In the genomic region with DNA sequence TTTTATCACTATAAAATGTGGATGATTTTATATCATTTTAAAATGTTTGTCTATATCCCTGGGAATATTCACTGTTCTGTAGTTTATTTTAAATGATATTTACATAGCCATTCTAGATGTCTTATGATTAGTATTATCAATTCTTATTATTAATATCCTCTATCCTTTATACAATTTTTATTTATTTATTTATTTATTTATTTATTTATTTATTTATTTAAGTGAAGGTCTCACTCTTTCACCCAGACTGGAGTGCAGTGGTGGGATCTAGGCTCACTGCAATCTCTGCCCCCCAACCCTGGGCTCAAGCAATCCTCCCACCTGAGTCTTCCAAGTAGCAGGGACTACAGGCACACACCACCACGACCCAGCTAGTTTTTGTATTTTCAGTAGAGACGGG, we compare ENCODE assay signal across 15 cellular contexts.
DNase-seq lines count a peak whose midpoint lies in the region; ATAC-seq, FAIRE-seq and TF ChIP-seq lines count a peak whose summit lies in the region.
"Had no signal": no experiment of that assay in that cellular context is flagged by ENCODE, and none has a peak within 500 bp of the region (broad histone marks: within the 10 kb centered on the region; RNA-seq: fewer than 3 reads in every experiment).

No MANE protein-coding gene starts in this region.

- H2BK15ac ChIP-seq in neuronal stem cell (ENCODE audit: low read length): no peak overlapping the region

- H3K4me3 Mint-ChIP-seq in GM23338: no peak overlapping the region
- no peak overlapping the region for H3K4me3 Mint-ChIP-seq in stimulated activated naive CD8-positive, alpha-beta T cell treated with anti-CD3 and anti-CD28 coated beads, Interleukin-15, amount 100 ng/mL, for 72 hours
- H3K4me3 Mint-ChIP-seq: B cell; CD8-positive, alpha-beta T cell; H9 had no signal

- H3K27ac ChIP-seq in GM23338 (ENCODE audit: low read depth): no peak overlapping the region
- no peak overlapping the region for H3K27ac ChIP-seq in neuronal stem cell (replicated peaks; ENCODE audit: low read length)
- no peak overlapping the region for H3K27ac ChIP-seq in esophagus squamous epithelium
- H3K27ac ChIP-seq: BLaER1 treated with 17β-estradiol and CSF1 and Interleukin-3, amounts not matched to agents 10 nM and 100 nM had no signal

- intact Hi-C loops in esophagus squamous epithelium (cut with DNase I): no loop called here

- no peaks in the 10 kb centered on the region; the same call in 2 of the 3 replicates for H3K4me1 Mint-ChIP-seq in GM23338
- H3K4me1 Mint-ChIP-seq in stimulated activated naive CD8-positive, alpha-beta T cell treated with anti-CD3 and anti-CD28 coated beads, Interleukin-15, amount 100 ng/mL, for 72 hours: no peaks in the 10 kb centered on the region
- H3K4me1 Mint-ChIP-seq: B cell had no signal

- no peak overlapping the region for H3K4me2 ChIP-seq in GM23338
- H3K4me2 ChIP-seq in neuronal stem cell (ENCODE audit: insufficient read depth, low read length, poor library complexity, severe bottlenecking): no peak overlapping the region
- H3K4me2 ChIP-seq: BLaER1 treated with 17β-estradiol and CSF1 and Interleukin-3, amounts not matched to agents 10 nM and 100 nM had no signal

- no peak for DNase-seq in GM23338 (ENCODE audit: low spot score)
- no peak for DNase-seq in neuronal stem cell (ENCODE audit: low spot score)
- DNase-seq in esophagus squamous epithelium (lab: John Stamatoyannopoulos, UW): no peak
- no peak for DNase-seq in activated CD4-positive, alpha-beta T cell treated with anti-CD3 and anti-CD28 coated beads for 4 hours
- DNase-seq in stimulated activated naive CD8-positive, alpha-beta T cell treated with anti-CD3 and anti-CD28 coated beads, Interleukin-15, amount 100 ng/mL, for 72 hours: no peak
- DNase-seq: Calu3; CD8-positive, alpha-beta T cell; DMS 273 treated with DMSO at 0.1 percent for 48 hours; GDM1; H9; KG1 had no signal

- no peak overlapping the region for H3K27ac Mint-ChIP-seq in GM23338
- H3K27ac Mint-ChIP-seq in stimulated activated naive CD8-positive, alpha-beta T cell treated with anti-CD3 and anti-CD28 coated beads, Interleukin-15, amount 100 ng/mL, for 72 hours: no peak overlapping the region
- H3K27ac Mint-ChIP-seq: B cell; CD8-positive, alpha-beta T cell had no signal

- no peaks in the 10 kb centered on the region for H3K36me3 Mint-ChIP-seq in GM23338 (ENCODE audit: low read depth)
- H3K36me3 Mint-ChIP-seq: CD8-positive, alpha-beta T cell had no signal

- H3K14ac ChIP-seq in neuronal stem cell (ENCODE audit: low read length): no peak overlapping the region

- H3K79me2 ChIP-seq in GM23338 (replicated peaks; ENCODE audit: insufficient read depth): no peaks in the 10 kb centered on the region

- no peak for TF ChIP-seq CTCF in GM23338 (conservative IDR thresholded peaks at IDR 0.05; ENCODE audit: low read depth in 2 of 2)
- TF ChIP-seq CTCF in esophagus squamous epithelium (IDR thresholded peaks at IDR 0.05): no peak

- no peak overlapping the region for H3K18ac ChIP-seq in neuronal stem cell (ENCODE audit: low read length)

- H4K91ac ChIP-seq in neuronal stem cell (ENCODE audit: low read depth, low read length, poor library complexity): no peak overlapping the region

- no peak overlapping the region for H3K23ac ChIP-seq in neuronal stem cell (ENCODE audit: low read depth, low read length, poor library complexity)

- no peak overlapping the region for H2AK5ac ChIP-seq in neuronal stem cell (ENCODE audit: low read depth, low read length)

- H4K20me1 ChIP-seq in GM23338 (replicated peaks; ENCODE audit: insufficient read depth): no peaks in the 10 kb centered on the region
- H4K20me1 ChIP-seq: BLaER1 treated with 17β-estradiol and CSF1 and Interleukin-3, amounts not matched to agents 10 nM and 100 nM had no signal

- no peaks in the 10 kb centered on the region for H3K9me3 Mint-ChIP-seq in GM23338
- peaks cover 0 to 14% of the 10 kb centered on the region in 2 donors for H3K9me3 Mint-ChIP-seq in stimulated activated naive CD8-positive, alpha-beta T cell treated with anti-CD3 and anti-CD28 coated beads, Interleukin-15, amount 100 ng/mL, for 72 hours
- H3K9me3 Mint-ChIP-seq: H9 had no signal

- no peaks in the 10 kb centered on the region for H3K4me1 ChIP-seq in GM23338 (ENCODE audit: insufficient read depth)
- no peaks in the 10 kb centered on the region for H3K4me1 ChIP-seq in neuronal stem cell (ENCODE audit: control insufficient read depth in 2 of 2, insufficient read depth in 1 of 2, low read depth in 1 of 2, low read length in 2 of 2)
- no peaks in the 10 kb centered on the region for H3K4me1 ChIP-seq in esophagus squamous epithelium
- H3K4me1 ChIP-seq: BLaER1 treated with 17β-estradiol and CSF1 and Interleukin-3, amounts not matched to agents 10 nM and 100 nM had no signal

- no peak overlapping the region for H3K9ac ChIP-seq in neuronal stem cell (ENCODE audit: low read depth, low read length, poor library complexity)
- H3K9ac ChIP-seq: BLaER1 treated with 17β-estradiol and CSF1 and Interleukin-3, amounts not matched to agents 10 nM and 100 nM had no signal

- H3K27me3 ChIP-seq in GM23338 (ENCODE audit: insufficient read depth): no peaks in the 10 kb centered on the region
- H3K27me3 ChIP-seq in neuronal stem cell (ENCODE audit: control insufficient read depth in 3 of 3, insufficient read depth in 3 of 3, low read depth in 1 of 3, low read length in 3 of 3): no peaks in the 10 kb centered on the region
- H3K27me3 ChIP-seq in esophagus squamous epithelium: no peaks in the 10 kb centered on the region
- H3K27me3 ChIP-seq: BLaER1 treated with 17β-estradiol and CSF1 and Interleukin-3, amounts not matched to agents 10 nM and 100 nM had no signal

- no peak overlapping the region for H4K8ac ChIP-seq in neuronal stem cell (ENCODE audit: low read depth, low read length)

- H3K4ac ChIP-seq in neuronal stem cell (ENCODE audit: low read length): no peak overlapping the region

- no peak for TF ChIP-seq POLR2A in esophagus squamous epithelium (IDR thresholded peaks at IDR 0.05)

- no peaks in the 10 kb centered on the region for H3K27me3 Mint-ChIP-seq in GM23338 (ENCODE audit: insufficient read depth, low read depth, poor library complexity)
- no peaks in the 10 kb centered on the region for H3K27me3 Mint-ChIP-seq in stimulated activated naive CD8-positive, alpha-beta T cell treated with anti-CD3 and anti-CD28 coated beads, Interleukin-15, amount 100 ng/mL, for 72 hours
- H3K27me3 Mint-ChIP-seq: B cell had no signal

- H2BK120ac ChIP-seq in neuronal stem cell (ENCODE audit: low read depth, low read length): no peak overlapping the region

- H3K4me3 ChIP-seq in GM23338: no peak overlapping the region
- no peak overlapping the region for H3K4me3 ChIP-seq in neuronal stem cell (ENCODE audit: low read length in 2 of 2)
- no peak overlapping the region for H3K4me3 ChIP-seq in esophagus squamous epithelium
- H3K4me3 ChIP-seq: BLaER1 treated with 17β-estradiol and CSF1 and Interleukin-3, amounts not matched to agents 10 nM and 100 nM had no signal

- no peak for ATAC-seq in GM23338
- no peak for ATAC-seq in stimulated activated naive CD8-positive, alpha-beta T cell treated with anti-CD3 and anti-CD28 coated beads, Interleukin-15, amount 100 ng/mL, for 72 hours
- ATAC-seq: CD8-positive, alpha-beta T cell had no signal

- H3K36me3 ChIP-seq in GM23338 (ENCODE audit: insufficient read depth): no peaks in the 10 kb centered on the region
- no peaks in the 10 kb centered on the region for H3K36me3 ChIP-seq in neuronal stem cell (replicated peaks in 1 of 2; ENCODE audit: control insufficient read depth in 2 of 2, insufficient read depth in 2 of 2, low read length in 2 of 2)
- no peaks in the 10 kb centered on the region for H3K36me3 ChIP-seq in esophagus squamous epithelium
- H3K36me3 ChIP-seq: BLaER1 treated with 17β-estradiol and CSF1 and Interleukin-3, amounts not matched to agents 10 nM and 100 nM had no signal

- FAIRE-seq in TTC549 (lab: Jason Lieb, UNC): peak; percentile 23
- FAIRE-seq: H1 had no signal

- WGBS in neuronal stem cell (ENCODE audit: extremely low coverage in 2 of 2, insufficient read length in 2 of 2, insufficient replicate concordance in 1 of 2), 2 donors: no CpG with 5 or more reads among the region's 2 CpGs
- 58 to 79% methylated on average over 2 of the region's 2 CpGs for WGBS in esophagus squamous epithelium, 2 donors

- H3K9me3 ChIP-seq in neuronal stem cell (replicated peaks in 1 of 2; ENCODE audit: control insufficient read depth in 2 of 2, insufficient read depth in 1 of 2, low read depth in 1 of 2, low read length in 2 of 2) (no peaks in the 10 kb centered on the region), esophagus squamous epithelium (no peaks in the 10 kb centered on the region)
- H3K9me3 ChIP-seq: BLaER1 treated with 17β-estradiol and CSF1 and Interleukin-3, amounts not matched to agents 10 nM and 100 nM had no signal

- H2AFZ ChIP-seq in GM23338 (peak overlapping the region; percentile 49; the same call in 1 of the 2 replicates), neuronal stem cell (ENCODE audit: low read length) (peak overlapping the region; percentile 53)

- no peaks in the 10 kb centered on the region for H3K79me1 ChIP-seq in neuronal stem cell (ENCODE audit: low read depth, low read length)

- H3K9me2 ChIP-seq in GM23338 (ENCODE audit: insufficient read depth): no peaks in the 10 kb centered on the region

- H2BK12ac ChIP-seq in neuronal stem cell (ENCODE audit: low read length): no peak overlapping the region

- H2BK5ac ChIP-seq in neuronal stem cell (ENCODE audit: low read length): no peak overlapping the region

- H3F3A ChIP-seq in GM23338 (replicated peaks; ENCODE audit: low read depth): no peaks in the 10 kb centered on the region

TF ChIP-seq in GM23338, 12 proteins besides CTCF, POLR2A, EP300 and RAD21 (continues in another document):
- TF ChIP-seq EZH2phosphoT487 (IDR thresholded peaks at IDR 0.05; ENCODE audit: unreplicated experiment): no peak
